ENCODE assay signal across 22 cellular contexts in the genomic region with DNA sequence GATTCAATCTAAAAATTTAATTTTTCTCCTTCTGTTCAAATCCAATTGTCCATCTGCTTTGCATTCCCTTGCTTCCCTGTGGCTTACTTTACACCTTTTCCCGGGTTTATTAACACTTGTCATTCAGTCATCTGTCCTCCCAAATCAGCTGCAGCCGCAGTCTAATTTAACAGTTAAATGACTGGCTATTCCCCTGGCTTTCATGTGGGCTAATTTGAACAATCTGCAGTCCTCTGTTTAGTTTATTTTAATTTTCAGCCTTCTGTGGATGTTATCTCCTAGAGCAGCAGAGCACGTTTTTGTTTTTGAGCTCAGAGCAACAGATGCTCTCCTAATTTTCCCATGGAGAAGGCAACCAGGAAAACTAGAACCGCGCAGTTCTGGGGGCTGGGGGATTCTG. TPM values are rescaled to one million over a fixed set of nuclear protein-coding genes. Genes with fewer than 3 reads are reported as not detected.
DNase-seq lines count a peak whose midpoint lies in the region; ATAC-seq lines count a peak whose summit lies in the region.
"Had no signal": no experiment of that assay in that cellular context is flagged by ENCODE, and none has a peak within 500 bp of the region (broad histone marks: within the 10 kb centered on the region; RNA-seq: fewer than 3 reads in every experiment).

No MANE protein-coding gene starts in this region.

- H3K36me3 Mint-ChIP-seq in activated naive CD4-positive, alpha-beta T cell treated with anti-CD3 and anti-CD28 coated beads, Interleukin-2, amount 50 U/mL, for 72 hours = no peaks in the 10 kb centered on the region
- H3K36me3 Mint-ChIP-seq: CD14-positive monocyte; CD8-positive, alpha-beta memory T cell had no signal

- no peaks in the 10 kb centered on the region for H3K9me3 Mint-ChIP-seq in activated naive CD4-positive, alpha-beta T cell treated with anti-CD3 and anti-CD28 coated beads, Interleukin-2, amount 50 U/mL, for 72 hours
- H3K9me3 Mint-ChIP-seq: CD4-positive, alpha-beta T cell; CD8-positive, alpha-beta memory T cell had no signal

- ATAC-seq in HG03432 (IDR thresholded peaks at IDR 0.05; ENCODE audit: unreplicated experiment) = no peak
- no peak for ATAC-seq in activated naive CD4-positive, alpha-beta T cell treated with anti-CD3 and anti-CD28 coated beads, Interleukin-2, amount 50 U/mL, for 72 hours
- ATAC-seq: GM12878 had no signal

- no peak overlapping the region for H3K27ac Mint-ChIP-seq in activated naive CD4-positive, alpha-beta T cell treated with anti-CD3 and anti-CD28 coated beads, Interleukin-2, amount 50 U/mL, for 72 hours
- H3K27ac Mint-ChIP-seq: CD14-positive monocyte; CD4-positive, alpha-beta T cell; CD8-positive, alpha-beta memory T cell had no signal

- DNase-seq in DMS 273 (lab: John Stamatoyannopoulos, UW; ENCODE audit: unreplicated experiment) = peak; percentile 44
- DNase-seq in DMS 273 treated with DMSO at 0.1 percent for 48 hours (lab: John Stamatoyannopoulos, UW) = no peak
- peak; percentile 77 for DNase-seq in NCI-H1694 treated with DMSO at 0.1 percent for 48 hours (lab: John Stamatoyannopoulos, UW)
- DNase-seq in SK-N-DZ (ENCODE audit: low spot score) = peak; percentile 15
- DNase-seq in cerebellum (ENCODE audit: low spot score) = peak; percentile 35
- no peak for DNase-seq in activated naive CD4-positive, alpha-beta T cell treated with anti-CD3 and anti-CD28 coated beads, Interleukin-2, amount 50 U/mL, for 72 hours (ENCODE audit: low spot score in 2 of 2)
- no peak for DNase-seq in AG08395 (ENCODE audit: low spot score)
- DNase-seq: AML-193; BE2C; CD4-positive, alpha-beta T cell; CD8-positive, alpha-beta memory T cell; DMS153; DND-41; GDM1; GM23248; H7; HCEC 1CT had no signal

RNA-seq across cellular contexts. Expression of a gene that starts 55.0 kb away (rescaled TPM):
- not detected in 2 replicates for polyA plus RNA-seq in SK-N-DZ (2014; cell fraction: cytosol; rRNA removed)
- 0.49 TPM in 1 of 2 replicates, not detected in the other for polyA plus RNA-seq in SK-N-DZ (2014; cell fraction: nucleus; rRNA removed)
- 0.54 TPM for total RNA-seq in cerebellum
- total RNA-seq in activated naive CD4-positive, alpha-beta T cell treated with anti-CD3 and anti-CD28 coated beads, Interleukin-2, amount 50 U/mL, for 72 hours = under 1 TPM in 1 of 2 donors, not detected in 1; 0.35 TPM
- total RNA-seq: CD4-positive, alpha-beta T cell; CD8-positive, alpha-beta memory T cell; GM12878; GM23248; H1; H7 had no signal
- polyA plus RNA-seq: AG04450, CD14-positive monocyte, GM23248, H1 had no signal

Comparison
In these comparisons a context has a peak if more than half of its experiments do, and no peak if none do; other contexts are left out.
1. DNase-seq: peak in DMS 273 (single experiment), NCI-H1694 treated with DMSO at 0.1 percent for 48 hours (single experiment), SK-N-DZ (single experiment) and cerebellum (single experiment); none in DMS 273 treated with DMSO at 0.1 percent for 48 hours (single experiment), activated naive CD4-positive, alpha-beta T cell treated with anti-CD3 and anti-CD28 coated beads, Interleukin-2, amount 50 U/mL, for 72 hours (0 of 2) and AG08395 (single experiment).